In the genomic region with DNA sequence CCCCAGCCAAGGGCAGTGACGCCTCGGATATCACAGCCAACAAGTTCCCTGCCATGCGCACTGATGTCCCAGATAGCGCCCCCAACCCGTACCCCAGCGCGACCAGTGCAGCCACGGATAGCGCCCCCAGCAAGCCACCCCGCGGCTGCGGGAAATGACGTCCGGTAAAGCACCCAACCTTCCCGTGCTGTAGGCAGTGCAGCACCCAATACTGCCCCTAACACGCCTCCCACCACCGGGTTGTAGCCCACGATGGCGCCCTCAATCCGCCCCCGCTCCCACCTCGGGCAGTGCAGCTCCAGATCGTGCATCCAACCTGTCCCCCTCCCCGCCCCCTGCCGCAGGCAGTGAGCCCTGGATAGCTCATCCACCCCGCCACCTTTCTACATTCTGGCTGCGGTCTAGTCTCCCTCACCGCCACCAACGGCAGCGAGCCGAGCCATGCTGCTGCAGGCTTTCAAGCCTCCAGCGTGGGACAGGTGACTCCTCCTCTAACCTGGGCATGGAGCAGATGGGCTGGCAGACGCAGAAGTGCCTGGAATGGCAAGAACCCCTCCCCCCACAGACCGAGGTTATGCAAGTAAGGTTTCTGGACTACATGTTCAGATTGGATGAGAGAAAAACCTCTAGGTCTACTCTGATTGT, we compare ENCODE assay signal across 9 cellular contexts. TPM values are rescaled to one million over a fixed set of nuclear protein-coding genes. Genes with fewer than 3 reads are reported as not detected.
DNase-seq lines count a peak whose midpoint lies in the region; ATAC-seq and TF ChIP-seq lines count a peak whose summit lies in the region.
"Had no signal": no experiment of that assay in that cellular context is flagged by ENCODE, and none has a peak within 500 bp of the region (broad histone marks: within the 10 kb centered on the region; RNA-seq: fewer than 3 reads in every experiment).

No MANE protein-coding gene starts in this region.

- ATAC-seq in GM18858 (IDR thresholded peaks at IDR 0.05; ENCODE audit: unreplicated experiment), result no peak

- H3K27me3 ChIP-seq in Peyer's patch (no peaks in the 10 kb centered on the region), prostate gland (replicated peaks; ENCODE audit: insufficient read depth) (no peaks in the 10 kb centered on the region)

- H3K36me3 ChIP-seq in Peyer's patch, result no peaks in the 10 kb centered on the region
- H3K36me3 ChIP-seq in prostate gland, result no peaks in the 10 kb centered on the region

- peaks cover 8% of the 10 kb centered on the region for H3K36me3 Mint-ChIP-seq in endothelial cell (ENCODE audit: low read depth, unreplicated experiment)

- peak; percentile 87 for DNase-seq in NCI-H510A (lab: John Stamatoyannopoulos, UW)
- no peak for DNase-seq in NCI-H510A treated with DMSO at 0.1 percent for 48 hours (lab: John Stamatoyannopoulos, UW)
- DNase-seq in Peyer's patch, result no peak
- no peak for DNase-seq in endothelial cell (ENCODE audit: low spot score)
- DNase-seq in prostate gland (ENCODE audit: low spot score), result no peak
- DNase-seq in NOMO-1 (lab: John Stamatoyannopoulos, UW; ENCODE audit: unreplicated experiment in 2 of 2), result no peak
- no peak for DNase-seq in NAMALWA (ENCODE audit: low spot score)

- TF ChIP-seq CTCF in Peyer's patch (IDR thresholded peaks at IDR 0.05) (no peak), endothelial cell (IDR thresholded peaks at IDR 0.05; ENCODE audit: unreplicated experiment) (no peak), prostate gland (IDR thresholded peaks at IDR 0.05) (no peak)

- H3K27ac Mint-ChIP-seq in endothelial cell (ENCODE audit: unreplicated experiment), result no peak overlapping the region

- H3K4me1 Mint-ChIP-seq in endothelial cell (ENCODE audit: unreplicated experiment), result peaks cover 52% of the 10 kb centered on the region

- H3K27me3 Mint-ChIP-seq in endothelial cell (ENCODE audit: unreplicated experiment), result peaks cover 16% of the 10 kb centered on the region

- H3K9me3 ChIP-seq in Peyer's patch (no peaks in the 10 kb centered on the region), prostate gland (no peaks in the 10 kb centered on the region)

- WGBS in prostate gland, result 67% methylated on average over 34 of the region's 34 CpGs

- H3K4me3 ChIP-seq in Peyer's patch (peak overlapping the region in 3 of 4 donors; percentile 20 to 44 (median 41)), prostate gland (peak overlapping the region in 1 of 2 donors; percentile 25)

- no peaks in the 10 kb centered on the region for H3K9me3 Mint-ChIP-seq in endothelial cell (ENCODE audit: unreplicated experiment)

- H3K4me1 ChIP-seq in Peyer's patch, result peaks cover 0 to 23% (median 3%) of the 10 kb centered on the region in 4 donors
- peaks cover 3% of the 10 kb centered on the region for H3K4me1 ChIP-seq in prostate gland (replicated peaks)

- TF ChIP-seq POLR2A in Peyer's patch (IDR thresholded peaks at IDR 0.05) (no peak), prostate gland (IDR thresholded peaks at IDR 0.05) (no peak)

- H3K4me3 Mint-ChIP-seq in endothelial cell (ENCODE audit: unreplicated experiment), result peak overlapping the region; percentile 94

- H3K27ac ChIP-seq in Peyer's patch (no peak overlapping the region), prostate gland (peak overlapping the region; percentile 14 to 30)

- intact Hi-C loops in prostate gland (cut with DNase I), result no loop called here

RNA-seq across cellular contexts. Expression of gene RFPL2, which starts 0.5 kb away (rescaled TPM):
- total RNA-seq in Peyer's patch (not detected), endothelial cell (ENCODE audit: unreplicated experiment) (11.8 TPM), prostate gland (10 to 100 TPM; 22.1 to 23.7 TPM)

RNA-seq across cellular contexts. Expression of gene C22orf42, which starts 45.2 kb away (rescaled TPM):
- total RNA-seq in Peyer's patch (not detected), endothelial cell (ENCODE audit: unreplicated experiment) (not detected), prostate gland (1 to 10 TPM in 1 of 2 donors, not detected in 1; 1.4 TPM)
- total RNA-seq: subcutaneous adipose tissue had no signal

RNA-seq across cellular contexts. Expression of gene SLC5A4, which starts 50.8 kb away (rescaled TPM):
- total RNA-seq in Peyer's patch (10 to 100 TPM in 2 of 4 donors, 1 to 10 TPM in 2; 1.7 to 56.9 (median 19.0) TPM), endothelial cell (ENCODE audit: unreplicated experiment) (not detected), prostate gland (under 1 TPM in 1 of 2 donors, not detected in 1; 0.23 TPM)

Comparison
In these comparisons a context has a peak if more than half of its experiments do, and no peak if none do; other contexts are left out.
1. H3K27ac ChIP-seq: peak in prostate gland (2 of 2); none in Peyer's patch (0 of 4).
2. RNA of gene RFPL2, which starts 0.5 kb away (total RNA-seq): 22.1 to 23.7 TPM in prostate gland and 11.8 TPM in endothelial cell (single experiment); not detected in Peyer's patch; every median in the first group is over 10 times any median in the second.